Comparison of ENCODE assay signal across 1 cellular context in the genomic region with DNA sequence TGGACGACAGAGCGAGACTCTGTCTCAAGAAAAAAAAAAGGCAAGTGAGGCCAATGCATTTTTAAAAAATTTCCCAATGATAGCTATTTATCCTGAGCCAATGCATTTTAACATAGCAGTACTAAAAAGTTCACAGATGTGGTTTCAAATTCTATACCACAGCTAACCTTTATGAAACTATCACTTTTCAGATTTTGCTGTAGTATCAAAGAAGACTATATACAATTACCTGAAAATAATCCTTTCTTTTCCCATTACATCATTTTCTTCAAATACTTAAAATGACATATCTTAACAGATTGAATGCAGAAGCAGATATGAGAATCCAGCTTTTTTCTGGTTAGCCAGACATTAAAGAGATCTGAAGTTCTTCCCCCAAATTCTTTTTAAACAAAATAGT.
TF ChIP-seq lines count a peak whose summit lies in the region.

No MANE protein-coding gene starts in this region.

TF ChIP-seq in GM12878, 131 proteins besides CTCF, POLR2A, EP300 and RAD21 (continued from another document):
- TF ChIP-seq ZNF687 (IDR thresholded peaks at IDR 0.05) (no peak), ZNF217 (IDR thresholded peaks at IDR 0.05) (no peak), MTA2 (IDR thresholded peaks at IDR 0.05; ENCODE audit: low read depth) (0 out of 2 replicates have a peak, but pooled peaks have one; percentile 15), NFIC (IDR thresholded peaks at IDR 0.05; ENCODE audit: low read depth, low read length) (peak; percentile 45; the same call in 1 of the 2 replicates), MYB (IDR thresholded peaks at IDR 0.05; ENCODE audit: borderline replicate concordance, low read depth, low read length) (no peak), STAT3 (IDR thresholded peaks at IDR 0.05; ENCODE audit: low read depth, low read length) (no peak), POLR2AphosphoS2 (IDR thresholded peaks at IDR 0.05; ENCODE audit: low read depth, low read length) (no peak), JUNB (IDR thresholded peaks at IDR 0.05) (0 out of 2 replicates have a peak, but pooled peaks have one; percentile 14), POLR2AphosphoS5 (IDR thresholded peaks at IDR 0.05; ENCODE audit: low read length) (no peak), SKIL (IDR thresholded peaks at IDR 0.05; ENCODE audit: low read depth, poor library complexity, severe bottlenecking) (no peak), CREB1 (IDR thresholded peaks at IDR 0.05; ENCODE audit: low read depth) (no peak), ATF7 (IDR thresholded peaks at IDR 0.05; ENCODE audit: low read depth) (peak; percentile 90), ATF2 (IDR thresholded peaks at IDR 0.05; ENCODE audit: low read length) (peak; percentile 76)
